9 cellular contexts compared by ENCODE assay signal in genomic region chr6:48068326-48069191, GRCh38. TPM values are rescaled to one million over a fixed set of nuclear protein-coding genes. Genes with fewer than 3 reads are reported as not detected.
DNase-seq lines count a peak whose midpoint lies in the region; ATAC-seq and TF ChIP-seq lines count a peak whose summit lies in the region.
"Had no signal": no experiment of that assay in that cellular context is flagged by ENCODE, and none has a peak within 500 bp of the region (broad histone marks: within the 10 kb centered on the region; RNA-seq: fewer than 3 reads in every experiment).

No MANE protein-coding gene starts in this region.

- H3K4me2 ChIP-seq in mesendoderm (ENCODE audit: low read length): peak overlapping the region; percentile 80

- H3K9ac ChIP-seq in mesendoderm (ENCODE audit: low read length): peak overlapping the region; percentile 45

- H3K4ac ChIP-seq in mesendoderm (ENCODE audit: low read depth, low read length): no peak overlapping the region

- peaks cover 4% of the 10 kb centered on the region for H3K27me3 ChIP-seq in mesendoderm (ENCODE audit: insufficient read depth, low read length, poor library complexity)

- TF ChIP-seq CTCF in coronary artery (IDR thresholded peaks at IDR 0.05): no peak

- H2BK5ac ChIP-seq in mesendoderm (ENCODE audit: low read length): no peak overlapping the region

- no peaks in the 10 kb centered on the region for H3K4me1 ChIP-seq in mesendoderm (ENCODE audit: control insufficient read depth, low read depth, low read length)

- H3K4me3 ChIP-seq in coronary artery (peak overlapping the region; percentile 64), mesendoderm (ENCODE audit: low read length) (no peak overlapping the region)

- no peaks in the 10 kb centered on the region for H3K79me2 ChIP-seq in mesendoderm (ENCODE audit: control insufficient read depth, insufficient read depth, low read length)

- DNase-seq in stimulated activated CD4-positive, alpha-beta T cell treated with anti-CD3 and anti-CD28 coated beads, Interleukin-15, amount 100 ng/mL, for 24 hours: peak; percentile 2
- DNase-seq in stimulated activated CD4-positive, alpha-beta T cell treated with anti-CD3 and anti-CD28 coated beads, Interleukin-2, amount 100 ng/mL, for 24 hours: no peak
- DNase-seq in coronary artery (ENCODE audit: low spot score) (no peak), mesendoderm (peak; percentile 23), activated T-cell treated with anti-CD3 and anti-CD28 coated beads for 4 hours (no peak)
- DNase-seq: activated naive CD8-positive, alpha-beta T cell treated with anti-CD3 and anti-CD28 coated beads for 36 hours had no signal

- no peak overlapping the region for H2BK120ac ChIP-seq in mesendoderm (ENCODE audit: low read depth, low read length)

- no peak for ATAC-seq in GM19035 (IDR thresholded peaks at IDR 0.05; ENCODE audit: unreplicated experiment)
- no peak for ATAC-seq in GM21717 (IDR thresholded peaks at IDR 0.05; ENCODE audit: unreplicated experiment)
- ATAC-seq in HG02798 (IDR thresholded peaks at IDR 0.05; ENCODE audit: poor library complexity, unreplicated experiment): no peak

- no peaks in the 10 kb centered on the region for H3K36me3 ChIP-seq in mesendoderm (ENCODE audit: control insufficient read depth, insufficient read depth, low read length)

- H3K23ac ChIP-seq in mesendoderm (ENCODE audit: low read length): no peak overlapping the region

- H3K56ac ChIP-seq in mesendoderm (ENCODE audit: low read length): peak overlapping the region; percentile 22

- no peak overlapping the region for H3K18ac ChIP-seq in mesendoderm (ENCODE audit: low read length)

- no peak overlapping the region for H4K8ac ChIP-seq in mesendoderm (ENCODE audit: low read depth, low read length)

- no peak overlapping the region for H2AK5ac ChIP-seq in mesendoderm (ENCODE audit: low read length)

- no CpG with 5 or more reads among the region's 63 CpGs for WGBS in mesendoderm (ENCODE audit: extremely low coverage, insufficient coverage, low lambda C conversion rate)

- H4K5ac ChIP-seq in mesendoderm (ENCODE audit: low read length): no peak overlapping the region

- H2BK15ac ChIP-seq in mesendoderm (replicated peaks; ENCODE audit: low read depth): no peak overlapping the region

- no peaks in the 10 kb centered on the region for H3K79me1 ChIP-seq in mesendoderm (ENCODE audit: low read length)

- no peak overlapping the region for H3K27ac ChIP-seq in coronary artery
- H3K27ac ChIP-seq in mesendoderm (ENCODE audit: low read depth, low read length): no peak overlapping the region

RNA-seq across cellular contexts. Expression of gene PTCHD4, which starts 42.4 kb away (rescaled TPM):
- 0.38 TPM for polyA plus RNA-seq in mesendoderm (2013, experiment 1 of 2)
- 0.39 TPM for polyA plus RNA-seq in mesendoderm (2013, experiment 2 of 2)

Comparison
In these comparisons a context has a peak if more than half of its experiments do, and no peak if none do; other contexts are left out.
1. DNase-seq: peak in stimulated activated CD4-positive, alpha-beta T cell treated with anti-CD3 and anti-CD28 coated beads, Interleukin-15, amount 100 ng/mL, for 24 hours (single experiment) and mesendoderm (single experiment); none in stimulated activated CD4-positive, alpha-beta T cell treated with anti-CD3 and anti-CD28 coated beads, Interleukin-2, amount 100 ng/mL, for 24 hours (0 of 2), coronary artery (single experiment) and activated T-cell treated with anti-CD3 and anti-CD28 coated beads for 4 hours (single experiment).